In the genomic region with DNA sequence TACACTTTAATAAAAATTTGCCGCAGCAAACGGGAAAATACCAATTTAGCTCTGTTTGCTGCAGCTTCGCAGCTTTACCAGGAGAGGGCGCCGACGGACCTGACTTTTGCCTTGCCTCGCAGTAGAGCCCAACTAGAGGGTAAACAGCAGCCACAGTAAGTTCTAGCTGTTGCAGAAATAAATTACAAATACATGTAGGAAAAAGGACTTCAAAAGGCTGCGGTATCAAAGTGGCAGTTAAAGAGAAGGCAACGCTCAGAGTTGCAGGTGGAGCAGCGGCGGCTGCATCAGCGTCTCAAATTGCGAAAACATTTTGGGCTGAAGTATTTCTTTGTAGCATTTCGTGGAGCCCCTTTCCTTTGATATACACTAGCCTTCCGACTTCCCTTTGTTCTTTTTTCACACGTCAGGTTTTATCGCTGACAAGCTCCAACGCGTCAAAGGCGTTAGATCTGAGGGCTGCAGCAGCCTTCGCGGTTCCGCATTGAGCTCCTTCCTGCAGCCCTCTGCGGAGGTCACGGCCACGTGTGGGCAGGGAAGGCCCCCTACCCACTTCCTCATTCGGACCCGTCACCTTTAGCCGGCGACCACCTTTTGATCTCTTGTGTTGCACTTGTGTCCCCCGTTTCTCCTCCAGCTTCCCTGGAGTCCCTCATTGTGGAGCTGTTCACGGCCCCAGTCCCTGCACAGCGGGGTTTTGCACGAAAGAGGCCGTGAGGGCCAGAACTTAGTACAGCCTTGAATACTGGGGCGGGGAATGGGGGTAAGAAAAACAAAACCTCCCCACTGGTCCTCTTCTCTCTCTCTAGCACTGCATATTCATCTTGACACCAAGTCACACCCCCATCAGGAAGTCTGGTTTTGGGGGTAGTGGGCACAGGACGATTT, we compare ENCODE assay signal across 8 cellular contexts.
DNase-seq lines count a peak whose midpoint lies in the region; ATAC-seq, FAIRE-seq and TF ChIP-seq lines count a peak whose summit lies in the region.

No MANE protein-coding gene starts in this region.

- no peaks in the 10 kb centered on the region for H3K36me3 Mint-ChIP-seq in mesothelial cell of epicardium

- peak overlapping the region; percentile 26; the same call in 1 of the 2 replicates for H2BK5ac ChIP-seq in H1 (ENCODE audit: low read depth, low read length)

- ATAC-seq in GM18873 (IDR thresholded peaks at IDR 0.05; ENCODE audit: low FRiP score, unreplicated experiment) (peak; percentile 52), HG03139 (IDR thresholded peaks at IDR 0.05; ENCODE audit: unreplicated experiment) (peak; percentile 43)

- H2BK15ac ChIP-seq in H1 (ENCODE audit: low read length): peak overlapping the region; percentile 36; the same call in 1 of the 2 replicates

- peak overlapping the region; percentile 15 for H4K5ac ChIP-seq in H1 (ENCODE audit: insufficient read length, low read depth, low read length)

- no peak for TF ChIP-seq POLR2A in H1 (IDR thresholded peaks at IDR 0.05; ENCODE audit: control extremely low read depth in 1 of 2, low read depth in 2 of 2, low read length in 2 of 2)

- H3K27ac ChIP-seq in H1 (ENCODE audit: low read depth, low read length): no peak overlapping the region

- peak overlapping the region; percentile 36 to 60 (median 52); a peak in 7 of 8 replicates for H3K4me3 ChIP-seq in H1 (ENCODE audit: extremely low read depth in 1 of 4, insufficient read depth in 2 of 4, low read depth in 3 of 4, low read length in 4 of 4)

- POLR2A ChIA-PET in H1 (lab: Charles Lee; ENCODE audit: partially characterized antibody): interaction anchor here (1.1 kb wide), 2 partner anchors 9 to 10 kb away, joined by 3 read pairs; no protein-coding TSS in a partner anchor

- peaks cover 7% of the 10 kb centered on the region; the same call in 1 of the 2 replicates for H3K23me2 ChIP-seq in H1 (ENCODE audit: low read depth, low read length)

- H3K9me3 ChIP-seq in H1 (ENCODE audit: insufficient read depth in 2 of 2, low read depth in 1 of 2, low read length in 1 of 2): no peaks in the 10 kb centered on the region

- H3K4me2 ChIP-seq in H1 (ENCODE audit: insufficient read depth in 1 of 2, low read depth in 2 of 2, low read length in 2 of 2): peak overlapping the region; percentile 62 to 93

- H4K91ac ChIP-seq in H1 (replicated peaks; ENCODE audit: insufficient read length, low read length): no peak overlapping the region

- H3K79me1 ChIP-seq in H1 (ENCODE audit: low read depth, low read length): no peaks in the 10 kb centered on the region

- H3K79me2 ChIP-seq in H1 (ENCODE audit: control insufficient read depth in 1 of 2, insufficient read depth in 2 of 2, low read length in 2 of 2): no peaks in the 10 kb centered on the region

- 2% methylated on average over 37 of the region's 37 CpGs; no CpG with 5 or more reads in 1 of the 2 experiments for WGBS in H1 (ENCODE audit: extremely low coverage in 1 of 2, insufficient coverage in 1 of 2, insufficient read length in 1 of 2, insufficient replicate concordance in 2 of 2, low coverage in 1 of 2, low lambda C conversion rate in 2 of 2, missing lambda C conversion rate in 1 of 2), 2 experiments

- H2BK20ac ChIP-seq in H1 (ENCODE audit: low read length): no peak overlapping the region

- H3K4ac ChIP-seq in H1 (replicated peaks; ENCODE audit: insufficient read length, low read depth, low read length): no peak overlapping the region

- H3K23ac ChIP-seq in H1 (ENCODE audit: insufficient read length): no peak overlapping the region

- DNase-seq in AML-193 (lab: John Stamatoyannopoulos, UW) (peak; percentile 39 to 67), NCI-H748 (lab: John Stamatoyannopoulos, UW; ENCODE audit: unreplicated experiment) (peak; percentile 79), H1 (ENCODE audit: low read depth in 1 of 2, low spot score in 2 of 2) (peak in 1 of 2 experiments; percentile 70), mesothelial cell of epicardium (ENCODE audit: low spot score in 2 of 2, unreplicated experiment in 2 of 2) (peak in 1 of 2 experiments; percentile 68)
- DNase-seq in activated CD8-positive, alpha-beta memory T cell treated with anti-CD3 and anti-CD28 coated beads for 24 hours: peak; percentile 82
- DNase-seq in stimulated activated CD8-positive, alpha-beta memory T cell treated with anti-CD3 and anti-CD28 coated beads, Interleukin-2, amount 100 ng/mL, for 1 hour (ENCODE audit: low read depth in 2 of 2): peak; percentile 49 to 64

- no peak overlapping the region for H4K8ac ChIP-seq in H1 (ENCODE audit: extremely low read depth, insufficient read depth, low read length)

- peaks cover 0 to 7% (median 3%) of the 10 kb centered on the region in 4 experiments; a peak in 4 of 7 replicates for H3K4me1 ChIP-seq in H1 (replicated peaks in 1 of 4; ENCODE audit: control insufficient read depth in 3 of 4, insufficient read depth in 4 of 4, low read length in 3 of 4)

- H3K27me3 ChIP-seq in H1 (replicated peaks in 1 of 4; ENCODE audit: control insufficient read depth in 3 of 4, extremely low read depth in 1 of 4, insufficient read depth in 3 of 4, low read length in 3 of 4): no peaks in the 10 kb centered on the region

- no peak overlapping the region for H2BK12ac ChIP-seq in H1 (ENCODE audit: low read depth, low read length)

- TF ChIP-seq EP300 in H1 (IDR thresholded peaks at IDR 0.05; ENCODE audit: borderline replicate concordance in 1 of 2, low read depth in 2 of 2, low read length in 2 of 2): no peak

- H3K27ac Mint-ChIP-seq in mesothelial cell of epicardium: no peak overlapping the region

- no peak overlapping the region for H2AK5ac ChIP-seq in H1 (ENCODE audit: low read depth, low read length)

- no peaks in the 10 kb centered on the region for H3K36me3 ChIP-seq in H1 (ENCODE audit: control insufficient read depth in 2 of 4, insufficient read depth in 4 of 4, low read length in 3 of 4)

- H3K14ac ChIP-seq in H1 (ENCODE audit: insufficient read length): no peak overlapping the region

- H3K56ac ChIP-seq in H1 (replicated peaks; ENCODE audit: insufficient read length, low read depth, low read length): peak overlapping the region; percentile 32

- peak overlapping the region; percentile 28 for H2BK120ac ChIP-seq in H1 (replicated peaks; ENCODE audit: low read depth, low read length)

- H2AFZ ChIP-seq in H1 (ENCODE audit: low read length): peak overlapping the region; percentile 87

- FAIRE-seq in H1 (lab: Jason Lieb, UNC): peak; percentile 36

- H3K18ac ChIP-seq in H1 (ENCODE audit: extremely low read depth, low read length): 0 out of 2 replicates have a peak overlapping the region, but pooled peaks have one; percentile 49

- peak overlapping the region; percentile 76 for H3K4me3 Mint-ChIP-seq in mesothelial cell of epicardium

- peak; percentile 81 to 86 for TF ChIP-seq RAD21 in H1 (IDR thresholded peaks at IDR 0.05 in 1 of 2, conservative IDR thresholded peaks at IDR 0.05 in 1 of 2; ENCODE audit: low read depth in 2 of 2, low read length in 2 of 2)

- H3K9ac ChIP-seq in H1 (replicated peaks in 1 of 4; ENCODE audit: extremely low read depth in 1 of 4, low read depth in 3 of 4, low read length in 3 of 4): peak overlapping the region in 1 of 4 experiments; percentile 10; a peak in 2 of 7 replicates

- peaks cover 34% of the 10 kb centered on the region for H3K4me1 Mint-ChIP-seq in mesothelial cell of epicardium

- peaks cover 44% of the 10 kb centered on the region for H3K27me3 Mint-ChIP-seq in mesothelial cell of epicardium (ENCODE audit: low read depth)

- no peaks in the 10 kb centered on the region for H4K20me1 ChIP-seq in H1 (replicated peaks in 1 of 2; ENCODE audit: control insufficient read depth in 1 of 2, insufficient read depth in 2 of 2, low read length in 2 of 2)

- no peaks in the 10 kb centered on the region for H3K9me3 Mint-ChIP-seq in mesothelial cell of epicardium

- CTCF ChIA-PET in H1 (lab: Charles Lee; ENCODE audit: partially characterized antibody): interaction anchor here (0.5 to 3.7 kb wide), 56 partner anchors 9 to 787 kb away, joined by 3 to 43 read pairs (median 4); a partner anchor contains a TSS

- peak; percentile 77 to 82 (median 81) for TF ChIP-seq CTCF in H1 (IDR thresholded peaks at IDR 0.05; ENCODE audit: control extremely low read depth in 1 of 3, insufficient read depth in 1 of 3, low read depth in 1 of 3, low read length in 3 of 3)
- peak; percentile 80 for TF ChIP-seq CTCF in mesothelial cell of epicardium (IDR thresholded peaks at IDR 0.05; ENCODE audit: unreplicated experiment)

TF ChIP-seq in H1, 55 proteins besides CTCF, POLR2A, EP300 and RAD21 (continues in another document):
- TF ChIP-seq SIX5 (IDR thresholded peaks at IDR 0.05; ENCODE audit: low read depth, low read length): no peak
- no peak for TF ChIP-seq BACH1 (IDR thresholded peaks at IDR 0.05; ENCODE audit: low read length)
- TF ChIP-seq SUZ12 (IDR thresholded peaks at IDR 0.05; ENCODE audit: low read length): no peak
- TF ChIP-seq TBP (IDR thresholded peaks at IDR 0.05; ENCODE audit: low read depth, low read length): no peak
- TF ChIP-seq TEAD4 (IDR thresholded peaks at IDR 0.05; ENCODE audit: low read depth, low read length): no peak
- TF ChIP-seq NANOG (IDR thresholded peaks at IDR 0.05; ENCODE audit: insufficient read depth, low read depth, low read length, poor library complexity, severe bottlenecking): no peak
- TF ChIP-seq MAFK (IDR thresholded peaks at IDR 0.05; ENCODE audit: low read depth, low read length): no peak
- TF ChIP-seq, protein P1, sequence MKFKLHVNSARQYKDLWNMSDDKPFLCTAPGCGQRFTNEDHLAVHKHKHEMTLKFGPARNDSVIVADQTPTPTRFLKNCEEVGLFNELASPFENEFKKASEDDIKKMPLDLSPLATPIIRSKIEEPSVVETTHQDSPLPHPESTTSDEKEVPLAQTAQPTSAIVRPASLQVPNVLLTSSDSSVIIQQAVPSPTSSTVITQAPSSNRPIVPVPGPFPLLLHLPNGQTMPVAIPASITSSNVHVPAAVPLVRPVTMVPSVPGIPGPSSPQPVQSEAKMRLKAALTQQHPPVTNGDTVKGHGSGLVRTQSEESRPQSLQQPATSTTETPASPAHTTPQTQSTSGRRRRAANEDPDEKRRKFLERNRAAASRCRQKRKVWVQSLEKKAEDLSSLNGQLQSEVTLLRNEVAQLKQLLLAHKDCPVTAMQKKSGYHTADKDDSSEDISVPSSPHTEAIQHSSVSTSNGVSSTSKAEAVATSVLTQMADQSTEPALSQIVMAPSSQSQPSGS (IDR thresholded peaks at IDR 0.05; ENCODE audit: low read length): no peak
- no peak for TF ChIP-seq ASH2L (IDR thresholded peaks at IDR 0.05; ENCODE audit: low read length)
- no peak for TF ChIP-seq BRCA1 (IDR thresholded peaks at IDR 0.05; ENCODE audit: low read depth, low read length)
- TF ChIP-seq KDM5A (IDR thresholded peaks at IDR 0.05; ENCODE audit: low read length): no peak
- no peak for TF ChIP-seq PHF8 (conservative IDR thresholded peaks at IDR 0.05; ENCODE audit: low read depth, low read length)
- TF ChIP-seq HDAC2 (IDR thresholded peaks at IDR 0.05; ENCODE audit: borderline replicate concordance in 1 of 2, low read depth in 2 of 2, low read length in 2 of 2): 0 out of 4 replicates have a peak, but pooled peaks have one; percentile 11 to 28
- TF ChIP-seq CBX8 (IDR thresholded peaks at IDR 0.05; ENCODE audit: borderline replicate concordance, low read depth, low read length): no peak
- no peak for TF ChIP-seq HDAC6 (IDR thresholded peaks at IDR 0.05; ENCODE audit: low read depth, low read length)
- TF ChIP-seq SP4 (IDR thresholded peaks at IDR 0.05; ENCODE audit: low read length): no peak
